Comparison of ENCODE assay signal across 15 cellular contexts in the genomic region with DNA sequence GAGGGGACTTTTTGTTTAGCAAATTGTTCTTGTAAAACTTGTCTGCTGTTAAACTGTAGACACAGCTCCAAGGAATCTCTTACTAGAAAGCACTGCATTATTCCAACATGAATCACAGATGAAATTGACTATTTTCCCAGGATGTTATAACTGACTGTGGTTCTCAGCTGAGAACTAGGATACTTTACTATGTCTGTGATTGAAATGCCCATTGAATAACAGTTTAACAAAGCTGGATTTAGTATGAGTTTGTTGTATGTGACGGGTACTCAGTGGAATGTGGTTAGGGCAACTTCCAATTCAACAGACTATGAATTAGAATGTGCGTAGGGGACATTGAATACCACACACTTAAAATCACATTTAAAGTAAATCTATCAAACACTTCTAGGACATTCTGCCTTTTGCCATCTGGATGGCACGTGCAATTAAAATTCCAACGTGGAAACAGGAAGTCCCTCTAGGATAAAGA.
DNase-seq lines count a peak whose midpoint lies in the region; ATAC-seq and TF ChIP-seq lines count a peak whose summit lies in the region.
"Had no signal": no experiment of that assay in that cellular context is flagged by ENCODE, and none has a peak within 500 bp of the region (broad histone marks: within the 10 kb centered on the region; RNA-seq: fewer than 3 reads in every experiment).

No MANE protein-coding gene starts in this region.

- no peak overlapping the region for H3K27ac ChIP-seq in left ventricle myocardium inferior (replicated peaks)
- H3K27ac ChIP-seq: heart right ventricle, thoracic aorta had no signal

- peaks cover 32% of the 10 kb centered on the region for H3K4me1 Mint-ChIP-seq in nephron

- intact Hi-C loops in left ventricle myocardium inferior (cut with micrococcal nuclease) = no loop called here

- TF ChIP-seq CTCF in epithelial cell of esophagus (IDR thresholded peaks at IDR 0.05; ENCODE audit: insufficient read depth, low read depth, low read length, missing control alignments) = no peak
- no peak for TF ChIP-seq CTCF in nephron (IDR thresholded peaks at IDR 0.05; ENCODE audit: unreplicated experiment in 3 of 3)
- no peak for TF ChIP-seq CTCF in left ventricle myocardium inferior (IDR thresholded peaks at IDR 0.05; ENCODE audit: borderline replicate concordance)

- H3K27me3 Mint-ChIP-seq in nephron (ENCODE audit: low read depth) = peaks cover 32% of the 10 kb centered on the region

- no peak for ATAC-seq in HG03135 (IDR thresholded peaks at IDR 0.05; ENCODE audit: unreplicated experiment)
- ATAC-seq in HG03378 (IDR thresholded peaks at IDR 0.05; ENCODE audit: unreplicated experiment) = no peak
- no peak for ATAC-seq in GM21528 (IDR thresholded peaks at IDR 0.05; ENCODE audit: low FRiP score, unreplicated experiment)

- H3K36me3 ChIP-seq in left ventricle myocardium inferior = no peaks in the 10 kb centered on the region
- H3K36me3 ChIP-seq: heart right ventricle, thoracic aorta had no signal

- H3K4me1 ChIP-seq in left ventricle myocardium inferior = peaks cover 38% of the 10 kb centered on the region

- no peaks in the 10 kb centered on the region for H3K27me3 ChIP-seq in left ventricle myocardium inferior (ENCODE audit: low read depth)
- H3K27me3 ChIP-seq: heart right ventricle had no signal

- no peak overlapping the region for H3K4me3 Mint-ChIP-seq in nephron
- H3K4me3 Mint-ChIP-seq: activated CD4-positive, alpha-beta T cell treated with anti-CD3 and anti-CD28 coated beads, Interleukin-2, amount 10 ng/mL, durations not matched to agents 7 days and 5 days; nephron progenitor cell had no signal

- H3K4me3 ChIP-seq in epithelial cell of esophagus (ENCODE audit: low read length) (no peak overlapping the region), left ventricle myocardium inferior (no peak overlapping the region)
- H3K4me3 ChIP-seq: heart right ventricle, thoracic aorta had no signal

- H3K9me3 ChIP-seq in left ventricle myocardium inferior (replicated peaks) = no peaks in the 10 kb centered on the region
- H3K9me3 ChIP-seq: Caco-2, heart right ventricle, thoracic aorta had no signal

- H3K36me3 Mint-ChIP-seq in nephron (ENCODE audit: low read depth) = no peaks in the 10 kb centered on the region

- DNase-seq in COLO829 (ENCODE audit: low spot score) (peak; percentile 91), NCI-H69 (lab: John Stamatoyannopoulos, UW) (peak; percentile 8), epithelial cell of esophagus (ENCODE audit: low read depth) (peak; percentile 95), left ventricle myocardium inferior (no peak)
- DNase-seq: activated CD4-positive, alpha-beta T cell treated with anti-CD3 and anti-CD28 coated beads, Interleukin-2, amount 10 ng/mL, durations not matched to agents 7 days and 5 days; amygdala; Caco-2; heart right ventricle; nephron progenitor cell; stimulated activated CD4-positive, alpha-beta T cell treated with anti-CD3 and anti-CD28 coated beads, Interleukin-4, amount 100 ng/mL, for 4 hours had no signal

- H3K9me3 Mint-ChIP-seq in nephron = no peaks in the 10 kb centered on the region
- H3K9me3 Mint-ChIP-seq: nephron progenitor cell had no signal

- peak overlapping the region; percentile 16 to 53 (median 42) for H3K27ac Mint-ChIP-seq in nephron
- H3K27ac Mint-ChIP-seq: activated CD4-positive, alpha-beta T cell treated with anti-CD3 and anti-CD28 coated beads, Interleukin-2, amount 10 ng/mL, durations not matched to agents 7 days and 5 days; nephron progenitor cell had no signal
